Comparison of ENCODE assay signal across 8 cellular contexts in genomic region chr2:171529914-171530313, GRCh38. TPM values are rescaled to one million over a fixed set of nuclear protein-coding genes. Genes with fewer than 3 reads are reported as not detected.
DNase-seq lines count a peak whose midpoint lies in the region; ATAC-seq, FAIRE-seq and TF ChIP-seq lines count a peak whose summit lies in the region.

No MANE protein-coding gene starts in this region.

- no peak overlapping the region for H3K27ac Mint-ChIP-seq in stimulated activated naive B cell treated with anti-CD40 and anti-IgM and Interleukin-4, amounts not matched to agents 10 μg/mL and 1 μg/mL and 100 μg/mL, for 72 hours

- H3K27ac ChIP-seq in A549 = no peak overlapping the region
- no peak overlapping the region for H3K27ac ChIP-seq in PC-9
- H3K27ac ChIP-seq in foreskin keratinocyte = no peak overlapping the region

- no peak overlapping the region for H3K4me3 Mint-ChIP-seq in stimulated activated naive B cell treated with anti-CD40 and anti-IgM and Interleukin-4, amounts not matched to agents 10 μg/mL and 1 μg/mL and 100 μg/mL, for 72 hours

- H3K4me2 ChIP-seq in A549 = no peak overlapping the region
- H3K4me2 ChIP-seq in PC-9 = no peak overlapping the region

- H3K27me3 Mint-ChIP-seq in stimulated activated naive B cell treated with anti-CD40 and anti-IgM and Interleukin-4, amounts not matched to agents 10 μg/mL and 1 μg/mL and 100 μg/mL, for 72 hours = peaks cover 9 to 10% of the 10 kb centered on the region in 2 donors

- H3K4me1 ChIP-seq in A549 (peaks cover 11% of the 10 kb centered on the region; the same call in 2 of the 3 replicates), PC-9 (replicated peaks; ENCODE audit: insufficient read depth) (peaks cover 3% of the 10 kb centered on the region; the same call in 1 of the 2 replicates), foreskin keratinocyte (peaks cover 10% of the 10 kb centered on the region)

- H3K9me3 ChIP-seq in A549 = 0 out of 3 replicates have a peak, but pooled peaks cover 6% of the 10 kb centered on the region
- peaks cover 5% of the 10 kb centered on the region; the same call in 1 of the 2 replicates for H3K9me3 ChIP-seq in PC-9 (ENCODE audit: insufficient read depth, low read depth)

- H3K27me3 ChIP-seq in PC-9 (ENCODE audit: insufficient read depth, low read depth) = no peaks in the 10 kb centered on the region
- H3K27me3 ChIP-seq in foreskin keratinocyte = no peaks in the 10 kb centered on the region

- no peak overlapping the region for H3K4me3 ChIP-seq in A549
- H3K4me3 ChIP-seq in PC-9 = no peak overlapping the region

- POLR2A ChIA-PET in A549 (lab: Yijun Ruan, JAX) = no interaction called here
- POLR2A ChIA-PET in PC-9 (lab: Charles Lee; ENCODE audit: unreplicated experiment) = interaction anchor here (1.1 kb wide), 1 partner anchor 106 kb away, joined by 4 read pairs; no protein-coding TSS in a partner anchor

- no TSS peak for BruUV-seq in PC-9 (replicated peaks; lab: Mats Ljungman, UMichigan)

- DNase-seq in A549 (ENCODE audit: low read depth in 1 of 2, low spot score in 1 of 2) = peak; percentile 8 to 25
- DNase-seq in Daoy (ENCODE audit: low read depth) = peak; percentile 27
- DNase-seq in PC-9 = peak in 1 of 2 experiments; percentile 31
- no peak for DNase-seq in foreskin keratinocyte
- no peak for DNase-seq in stimulated activated naive B cell treated with anti-CD40 and anti-IgM and Interleukin-4, amounts not matched to agents 10 μg/mL and 1 μg/mL and 100 μg/mL, for 72 hours
- no peak for DNase-seq in NCI-H526 treated with DMSO at 0.1 percent for 48 hours (lab: John Stamatoyannopoulos, UW)
- DNase-seq in urothelium cell line (ENCODE audit: low spot score) = no peak
- no peak for DNase-seq in cerebellar nuclear complex (lab: John Stamatoyannopoulos, UW)

- peaks cover 4 to 5% of the 10 kb centered on the region in 2 donors for H3K9me3 Mint-ChIP-seq in stimulated activated naive B cell treated with anti-CD40 and anti-IgM and Interleukin-4, amounts not matched to agents 10 μg/mL and 1 μg/mL and 100 μg/mL, for 72 hours

- intact Hi-C loops in PC-9 (cut with micrococcal nuclease; ENCODE audit: unreplicated experiment) = loop anchor here (10.0 kb wide), 1 partner anchor 255 kb away; no protein-coding TSS in a partner anchor

- CTCF ChIA-PET in A549 (lab: Yijun Ruan, JAX) (interaction anchor here (1.2 to 3.4 kb wide), 2 partner anchors 12 to 114 kb away, joined by 3 to 18 read pairs; no protein-coding TSS in a partner anchor), PC-9 (lab: Charles Lee) (no interaction called here)

- H3K4me1 Mint-ChIP-seq in stimulated activated naive B cell treated with anti-CD40 and anti-IgM and Interleukin-4, amounts not matched to agents 10 μg/mL and 1 μg/mL and 100 μg/mL, for 72 hours = no peaks in the 10 kb centered on the region

- no peak for TF ChIP-seq EP300 in A549 (IDR thresholded peaks at IDR 0.05)

- H3F3A ChIP-seq in PC-9 (ENCODE audit: insufficient read depth, low read depth) = 0 out of 2 replicates have a peak, but pooled peaks cover under 1% of the 10 kb centered on the region

- 8% methylated on average over 1 of the region's 1 CpG for WGBS in A549 (ENCODE audit: missing lambda C conversion rate)

- no peaks in the 10 kb centered on the region for H3K36me3 ChIP-seq in PC-9 (ENCODE audit: low read depth)

- H2AFZ ChIP-seq in PC-9 = no peak overlapping the region

- H3K36me3 Mint-ChIP-seq in stimulated activated naive B cell treated with anti-CD40 and anti-IgM and Interleukin-4, amounts not matched to agents 10 μg/mL and 1 μg/mL and 100 μg/mL, for 72 hours = peaks cover 0 to 5% of the 10 kb centered on the region in 2 donors

- ATAC-seq in A549 = peak; percentile 54 to 73; a peak in 4 of 6 replicates
- ATAC-seq in foreskin keratinocyte = peak; percentile 26
- ATAC-seq in stimulated activated naive B cell treated with anti-CD40 and anti-IgM and Interleukin-4, amounts not matched to agents 10 μg/mL and 1 μg/mL and 100 μg/mL, for 72 hours (replicated peaks) = no peak

- H3K79me2 ChIP-seq in PC-9 (ENCODE audit: low read depth) = peaks cover 33% of the 10 kb centered on the region

- no peaks in the 10 kb centered on the region for H4K20me1 ChIP-seq in PC-9 (ENCODE audit: insufficient read depth)

- TF ChIP-seq CTCF in A549 (IDR thresholded peaks at IDR 0.05) (peak; percentile 26; the same call in 1 of the 3 replicates), PC-9 (conservative IDR thresholded peaks at IDR 0.05) (peak; percentile 81), foreskin keratinocyte (conservative IDR thresholded peaks at IDR 0.05) (peak; percentile 60)

- TF ChIP-seq POLR2A in A549 (IDR thresholded peaks at IDR 0.05; ENCODE audit: low read length) = no peak

- TF ChIP-seq RAD21 in A549 (conservative IDR thresholded peaks at IDR 0.05 in 1 of 2, IDR thresholded peaks at IDR 0.05 in 1 of 2) = no peak

- H3K9me2 ChIP-seq in PC-9 (ENCODE audit: insufficient read depth) = no peaks in the 10 kb centered on the region

- FAIRE-seq in A549 (lab: Jason Lieb, UNC) (no peak), urothelium cell line (lab: Jason Lieb, UNC) (no peak)

TF ChIP-seq in A549, 52 proteins besides CTCF, POLR2A, EP300 and RAD21:
- TF ChIP-seq, protein P1, sequence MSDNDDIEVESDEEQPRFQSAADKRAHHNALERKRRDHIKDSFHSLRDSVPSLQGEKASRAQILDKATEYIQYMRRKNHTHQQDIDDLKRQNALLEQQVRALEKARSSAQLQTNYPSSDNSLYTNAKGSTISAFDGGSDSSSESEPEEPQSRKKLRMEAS (IDR thresholded peaks at IDR 0.05) = no peak
- TF ChIP-seq, protein P2, sequence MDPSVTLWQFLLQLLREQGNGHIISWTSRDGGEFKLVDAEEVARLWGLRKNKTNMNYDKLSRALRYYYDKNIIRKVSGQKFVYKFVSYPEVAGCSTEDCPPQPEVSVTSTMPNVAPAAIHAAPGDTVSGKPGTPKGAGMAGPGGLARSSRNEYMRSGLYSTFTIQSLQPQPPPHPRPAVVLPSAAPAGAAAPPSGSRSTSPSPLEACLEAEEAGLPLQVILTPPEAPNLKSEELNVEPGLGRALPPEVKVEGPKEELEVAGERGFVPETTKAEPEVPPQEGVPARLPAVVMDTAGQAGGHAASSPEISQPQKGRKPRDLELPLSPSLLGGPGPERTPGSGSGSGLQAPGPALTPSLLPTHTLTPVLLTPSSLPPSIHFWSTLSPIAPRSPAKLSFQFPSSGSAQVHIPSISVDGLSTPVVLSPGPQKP (IDR thresholded peaks at IDR 0.05; ENCODE audit: low read depth, low read length) = no peak
- TF ChIP-seq NFE2L2 (conservative IDR thresholded peaks at IDR 0.05; ENCODE audit: low read length) = no peak
- no peak for TF ChIP-seq TFCP2L1 (CRISPR knock-in tag; IDR thresholded peaks at IDR 0.05)
- no peak for TF ChIP-seq HDAC2 (IDR thresholded peaks at IDR 0.05)
- no peak for TF ChIP-seq ZNF302 (CRISPR knock-in tag; IDR thresholded peaks at IDR 0.05)
- no peak for TF ChIP-seq HOXB5 (CRISPR knock-in tag; IDR thresholded peaks at IDR 0.05)
- no peak for TF ChIP-seq GATA3 (IDR thresholded peaks at IDR 0.05; ENCODE audit: borderline replicate concordance)
- no peak for TF ChIP-seq NR3C1 (IDR thresholded peaks at IDR 0.05)
- TF ChIP-seq CEBPB (IDR thresholded peaks at IDR 0.05) = no peak

RNA-seq across cellular contexts. Expression of gene CYBRD1, which starts 7.6 kb away (rescaled TPM):
- polyA plus RNA-seq in A549 (2011; rRNA removed) (46.6 and 50.8 TPM in 2 replicates), A549 (2017; fragmentation: RNase III; extraction: RNeasy Plus Mini Kit Qiagen cat#74134 plus additional on column Dnase treatment) (25.3 to 31.6 TPM (median 30.5 TPM) in 3 replicates), foreskin keratinocyte (11.1 TPM in 2 replicates)
- 14.3 and 20.5 TPM in 2 replicates for polyA plus RNA-seq in A549 (2012; cell fraction: cytosol; rRNA removed)
- polyA plus RNA-seq in A549 (2012; cell fraction: nucleus; rRNA removed) = 9.4 and 12.9 TPM in 2 replicates
- 37.4 and 37.7 TPM in 2 replicates for polyA minus RNA-seq in A549 (2011; rRNA and poly(A)+ RNA removed)
- total RNA-seq in Daoy (2014; rRNA removed; shearing (Covaris generic)) = 10.2 and 12.3 TPM in 2 replicates
- total RNA-seq in PC-9 (2021) (125 and 132 TPM in 2 replicates), foreskin keratinocyte (27.5 and 33.0 TPM in 2 replicates)

Comparison
In these comparisons a context has a peak if more than half of its experiments do, and no peak if none do; other contexts are left out.
1. ATAC-seq: peak in A549 (2 of 2) and foreskin keratinocyte (single experiment); none in stimulated activated naive B cell treated with anti-CD40 and anti-IgM and Interleukin-4, amounts not matched to agents 10 μg/mL and 1 μg/mL and 100 μg/mL, for 72 hours (0 of 2).
2. DNase-seq: peak in A549 (2 of 2) and Daoy (single experiment); none in foreskin keratinocyte (0 of 2), stimulated activated naive B cell treated with anti-CD40 and anti-IgM and Interleukin-4, amounts not matched to agents 10 μg/mL and 1 μg/mL and 100 μg/mL, for 72 hours (single experiment), NCI-H526 treated with DMSO at 0.1 percent for 48 hours (single experiment), urothelium cell line (single experiment) and cerebellar nuclear complex (0 of 2).
3. CTCF ChIP-seq: peak in every context shown above with its lines; median percentile 81 in PC-9; 60 in foreskin keratinocyte; 26 in A549.